ENCODE assay signal across 2 cellular contexts in genomic region chr2:193240752-193241151, GRCh38.
TF ChIP-seq lines count a peak whose summit lies in the region.

No MANE protein-coding gene starts in this region.

TF ChIP-seq in A549, 52 proteins besides CTCF, POLR2A, EP300 and RAD21 (continued from another document):
- no peak for TF ChIP-seq CBX2 (IDR thresholded peaks at IDR 0.05; ENCODE audit: borderline replicate concordance, low read depth)
- TF ChIP-seq ZSCAN20 (CRISPR knock-in tag; IDR thresholded peaks at IDR 0.05) = no peak
- no peak for TF ChIP-seq EHF (CRISPR knock-in tag; IDR thresholded peaks at IDR 0.05)
- no peak for TF ChIP-seq MAX (IDR thresholded peaks at IDR 0.05)
- no peak for TF ChIP-seq PBX3 (IDR thresholded peaks at IDR 0.05)
- no peak for TF ChIP-seq SREBF2 (IDR thresholded peaks at IDR 0.05)
- TF ChIP-seq BHLHE40 (IDR thresholded peaks at IDR 0.05; ENCODE audit: low read depth, low read length) = no peak
- no peak for TF ChIP-seq MYC (IDR thresholded peaks at IDR 0.05; ENCODE audit: borderline replicate concordance, low read length)
- TF ChIP-seq KDM1A (IDR thresholded peaks at IDR 0.05; ENCODE audit: low read depth) = no peak
- no peak for TF ChIP-seq HOXB13 (CRISPR knock-in tag; IDR thresholded peaks at IDR 0.05; ENCODE audit: low read depth)
- no peak for TF ChIP-seq RNF2 (IDR thresholded peaks at IDR 0.05; ENCODE audit: borderline replicate concordance, low read depth)
- no peak for TF ChIP-seq RCOR1 (IDR thresholded peaks at IDR 0.05; ENCODE audit: low read depth, low read length)
TF ChIP-seq in A549: peak in this region for 0.

TF ChIP-seq in H1, 55 proteins besides CTCF, POLR2A, EP300 and RAD21 (continued from another document):
- no peak for TF ChIP-seq MAFK (IDR thresholded peaks at IDR 0.05; ENCODE audit: low read depth, low read length)
- TF ChIP-seq SIN3A (conservative IDR thresholded peaks at IDR 0.05 in 1 of 2, IDR thresholded peaks at IDR 0.05 in 1 of 2; ENCODE audit: low read depth in 1 of 2, low read length in 2 of 2) = no peak
- no peak for TF ChIP-seq HDAC6 (IDR thresholded peaks at IDR 0.05; ENCODE audit: low read depth, low read length)
- no peak for TF ChIP-seq POLR2AphosphoS5 (IDR thresholded peaks at IDR 0.05; ENCODE audit: low read depth, low read length)
- no peak for TF ChIP-seq SP4 (IDR thresholded peaks at IDR 0.05; ENCODE audit: low read length)
- TF ChIP-seq BACH1 (IDR thresholded peaks at IDR 0.05; ENCODE audit: low read length) = no peak
- no peak for TF ChIP-seq TAF1 (IDR thresholded peaks at IDR 0.05; ENCODE audit: low read depth, low read length)
- no peak for TF ChIP-seq SAP30 (IDR thresholded peaks at IDR 0.05; ENCODE audit: insufficient read depth, insufficient replicate concordance, low read length)
- TF ChIP-seq ATF3 (IDR thresholded peaks at IDR 0.05; ENCODE audit: insufficient read depth, low read depth, low read length) = no peak
- TF ChIP-seq KDM4A (IDR thresholded peaks at IDR 0.05; ENCODE audit: low read depth, low read length, severe bottlenecking) = no peak
- no peak for TF ChIP-seq CEBPB (IDR thresholded peaks at IDR 0.05; ENCODE audit: low read depth, low read length)
- no peak for TF ChIP-seq JUND (IDR thresholded peaks at IDR 0.05; ENCODE audit: low read length)
- no peak for TF ChIP-seq SRF (IDR thresholded peaks at IDR 0.05; ENCODE audit: low read depth, low read length)
- TF ChIP-seq CHD1 (IDR thresholded peaks at IDR 0.05; ENCODE audit: low read depth, low read length) = no peak
- no peak for TF ChIP-seq MAX (IDR thresholded peaks at IDR 0.05)
TF ChIP-seq in H1: peak in this region for 0.
